19 cellular contexts compared by ENCODE assay signal in genomic region chr21:43281661-43282357, GRCh38.
DNase-seq lines count a peak whose midpoint lies in the region; ATAC-seq and TF ChIP-seq lines count a peak whose summit lies in the region.
"Had no signal": no experiment of that assay in that cellular context is flagged by ENCODE, and none has a peak within 500 bp of the region (broad histone marks: within the 10 kb centered on the region; RNA-seq: fewer than 3 reads in every experiment).

No MANE protein-coding gene starts in this region.

- H3K27me3 ChIP-seq in BE2C: no peaks in the 10 kb centered on the region
- H3K27me3 ChIP-seq in Panc1 (ENCODE audit: control insufficient read depth, insufficient read depth, low read length): no peaks in the 10 kb centered on the region
- H3K27me3 ChIP-seq in left ventricle myocardium inferior (ENCODE audit: low read depth): peaks cover 30% of the 10 kb centered on the region
- H3K27me3 ChIP-seq in osteoblast (ENCODE audit: insufficient read depth, low read length): peaks cover 17% of the 10 kb centered on the region
- H3K27me3 ChIP-seq: SJSA1 had no signal

- no peak overlapping the region for H2AFZ ChIP-seq in osteoblast (ENCODE audit: low read length)

- CTCF ChIA-PET in Panc1 (lab: Charles Lee): no interaction called here

- H3K36me3 ChIP-seq in BE2C (no peaks in the 10 kb centered on the region), Panc1 (ENCODE audit: control insufficient read depth, insufficient read depth, low read length) (no peaks in the 10 kb centered on the region), left ventricle myocardium inferior (no peaks in the 10 kb centered on the region), osteoblast (ENCODE audit: insufficient read depth, low read length) (no peaks in the 10 kb centered on the region)
- H3K36me3 ChIP-seq: SJSA1 had no signal

- H4K20me1 ChIP-seq in osteoblast (ENCODE audit: insufficient read depth, low read length): no peaks in the 10 kb centered on the region

- peak; percentile 11 for DNase-seq in BE2C
- DNase-seq in Panc1 (ENCODE audit: low read depth, low spot score): no peak
- DNase-seq in left ventricle myocardium inferior: peak; percentile 12
- DNase-seq in osteoblast (ENCODE audit: insufficient read length, low spot score, missing footprints): peak; percentile 83
- no peak for DNase-seq in NCI-H69 (lab: John Stamatoyannopoulos, UW)
- DNase-seq in D341Med (ENCODE audit: low spot score): no peak
- no peak for DNase-seq in NCI-H526 (lab: John Stamatoyannopoulos, UW)
- DNase-seq: COR-L47, DMS153, EL, NCI-H1417, NCI-H187 treated with DMSO at 0.1 percent for 48 hours, NCI-H345, NCI-H526 treated with DMSO at 0.1 percent for 48 hours had no signal

- no peak overlapping the region for H3K27ac ChIP-seq in Panc1 (ENCODE audit: low read length)
- no peak overlapping the region for H3K27ac ChIP-seq in left ventricle myocardium inferior (replicated peaks)
- no peak overlapping the region for H3K27ac ChIP-seq in osteoblast (ENCODE audit: low read depth, low read length)
- H3K27ac ChIP-seq: C4-2B, HL-60, SJSA1 had no signal

- TF ChIP-seq CTCF in BE2C (IDR thresholded peaks at IDR 0.05; ENCODE audit: low read depth, low read length): no peak
- TF ChIP-seq CTCF in Panc1 (IDR thresholded peaks at IDR 0.05): no peak
- TF ChIP-seq CTCF in left ventricle myocardium inferior (IDR thresholded peaks at IDR 0.05; ENCODE audit: borderline replicate concordance): no peak
- no peak for TF ChIP-seq CTCF in osteoblast (IDR thresholded peaks at IDR 0.05; ENCODE audit: extremely low read depth, low read depth, low read length)

- in situ Hi-C loops in Panc1 (cut with HindIII; ENCODE audit: low pct_unique_long_range_greater_than_20kb, low sequenced_read_pairs): no loop called here

- intact Hi-C loops in Panc1 (cut with micrococcal nuclease; ENCODE audit: unreplicated experiment) (no loop called here), left ventricle myocardium inferior (cut with micrococcal nuclease) (no loop called here)

- BruUV-seq in Panc1 (replicated peaks; lab: Mats Ljungman, UMichigan): no TSS peak

- H3K9me3 ChIP-seq in BE2C (no peaks in the 10 kb centered on the region), Panc1 (ENCODE audit: control insufficient read depth, insufficient read depth, low read depth, low read length) (no peaks in the 10 kb centered on the region), left ventricle myocardium inferior (replicated peaks) (peaks cover 3% of the 10 kb centered on the region), osteoblast (ENCODE audit: low read depth, low read length) (no peaks in the 10 kb centered on the region)
- H3K9me3 ChIP-seq: SJSA1 had no signal

- H3K4me1 ChIP-seq in BE2C (peaks cover 13% of the 10 kb centered on the region), Panc1 (ENCODE audit: control insufficient read depth, insufficient read depth, low read length) (no peaks in the 10 kb centered on the region), left ventricle myocardium inferior (peaks cover 16% of the 10 kb centered on the region), osteoblast (ENCODE audit: insufficient read depth, low read length) (no peaks in the 10 kb centered on the region)
- H3K4me1 ChIP-seq: SJSA1 had no signal

- POLR2A ChIA-PET in Panc1 (lab: Charles Lee): interaction anchor here (0.6 kb wide), 1 partner anchor 40 kb away, joined by 3 read pairs; no protein-coding TSS in a partner anchor

- no peak overlapping the region for H3K4me2 ChIP-seq in osteoblast (ENCODE audit: insufficient read depth, low read length)

- ATAC-seq in Panc1 (peak; percentile 64), HG03378 (IDR thresholded peaks at IDR 0.05; ENCODE audit: unreplicated experiment) (no peak)
- ATAC-seq: HCT116 had no signal

- H3K79me2 ChIP-seq in osteoblast (ENCODE audit: insufficient read depth, low read length): no peaks in the 10 kb centered on the region

- no peak overlapping the region for H3K4me3 ChIP-seq in BE2C (ENCODE audit: low read depth, low read length)
- no peak overlapping the region for H3K4me3 ChIP-seq in Panc1 (ENCODE audit: low read depth in 2 of 2, low read length in 2 of 2)
- H3K4me3 ChIP-seq in left ventricle myocardium inferior: no peak overlapping the region
- H3K4me3 ChIP-seq in osteoblast (ENCODE audit: insufficient read depth, low read length): no peak overlapping the region
- H3K4me3 ChIP-seq: SJSA1 had no signal

Comparison
In these comparisons a context has a peak if more than half of its experiments do, and no peak if none do; other contexts are left out.
1. DNase-seq: peak in BE2C (single experiment), left ventricle myocardium inferior (single experiment) and osteoblast (single experiment); none in Panc1 (single experiment), NCI-H69 (single experiment), D341Med (single experiment) and NCI-H526 (0 of 2).